18 cellular contexts compared by ENCODE assay signal in the genomic region with DNA sequence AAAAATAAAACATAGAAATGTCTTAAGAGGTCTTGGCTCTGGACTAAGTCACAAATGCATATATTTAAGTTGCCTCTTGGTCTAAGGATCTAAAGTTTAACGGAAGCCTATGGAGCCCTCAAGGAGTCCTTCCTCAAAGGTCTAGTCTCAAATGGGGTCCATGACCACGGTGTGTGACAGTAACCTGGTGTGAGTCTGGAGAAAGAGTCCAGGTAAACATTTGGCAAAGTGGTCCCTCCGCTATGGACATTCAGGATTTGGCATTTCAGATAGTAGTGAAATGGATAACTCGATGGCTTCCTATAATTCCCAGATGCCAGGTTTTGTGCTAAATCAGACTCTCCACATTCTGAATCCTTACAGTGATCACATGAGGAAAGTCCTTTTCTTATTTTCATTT. TPM values are rescaled to one million over a fixed set of nuclear protein-coding genes. Genes with fewer than 3 reads are reported as not detected.
DNase-seq lines count a peak whose midpoint lies in the region; ATAC-seq, FAIRE-seq and TF ChIP-seq lines count a peak whose summit lies in the region.
"Had no signal": no experiment of that assay in that cellular context is flagged by ENCODE, and none has a peak within 500 bp of the region (broad histone marks: within the 10 kb centered on the region; RNA-seq: fewer than 3 reads in every experiment).

No MANE protein-coding gene starts in this region.

- TF ChIP-seq CTCF in OCI-LY1 (IDR thresholded peaks at IDR 0.05; ENCODE audit: low read length) (no peak), sigmoid colon (IDR thresholded peaks at IDR 0.05) (no peak)

- peak overlapping the region; percentile 83 for H3K4me3 Mint-ChIP-seq in activated naive CD4-positive, alpha-beta T cell treated with anti-CD3 and anti-CD28 coated beads, Interleukin-2, amount 50 U/mL, for 24 hours
- H3K4me3 Mint-ChIP-seq in activated naive CD8-positive, alpha-beta T cell treated with anti-CD3 and anti-CD28 coated beads for 36 hours = peak overlapping the region; percentile 81
- H3K4me3 Mint-ChIP-seq in stimulated activated memory B cell treated with anti-CD40 and anti-IgM and Interleukin-4, amounts not matched to agents 10 μg/mL and 1 μg/mL and 100 μg/mL, for 72 hours = no peak overlapping the region

- no peak for FAIRE-seq in HTR-8/SVneo (lab: Jason Lieb, UNC)

- H3K36me3 ChIP-seq in OCI-LY1 (ENCODE audit: insufficient read depth, low read length) (peaks cover 94% of the 10 kb centered on the region), sigmoid colon (no peaks in the 10 kb centered on the region)

- H3K79me2 ChIP-seq in OCI-LY1 (ENCODE audit: insufficient read depth, low read length) = peaks cover 49% of the 10 kb centered on the region

- H3F3A ChIP-seq in OCI-LY1 (ENCODE audit: insufficient read depth, low read length) = peaks cover 36% of the 10 kb centered on the region

- peak overlapping the region; percentile 26; the same call in 1 of the 2 replicates for H3K4me2 ChIP-seq in OCI-LY1 (ENCODE audit: low read length)

- peaks cover 94% of the 10 kb centered on the region for H3K4me1 Mint-ChIP-seq in activated naive CD4-positive, alpha-beta T cell treated with anti-CD3 and anti-CD28 coated beads, Interleukin-2, amount 50 U/mL, for 24 hours
- peaks cover 88% of the 10 kb centered on the region for H3K4me1 Mint-ChIP-seq in activated naive CD8-positive, alpha-beta T cell treated with anti-CD3 and anti-CD28 coated beads for 36 hours
- H3K4me1 Mint-ChIP-seq in stimulated activated memory B cell treated with anti-CD40 and anti-IgM and Interleukin-4, amounts not matched to agents 10 μg/mL and 1 μg/mL and 100 μg/mL, for 72 hours = peaks cover 79% of the 10 kb centered on the region

- H3K4me3 ChIP-seq in OCI-LY1 (ENCODE audit: low read depth, low read length, poor library complexity, severe bottlenecking) (no peak overlapping the region), sigmoid colon (no peak overlapping the region)
- H3K4me3 ChIP-seq: coronary artery, GM23248, heart right ventricle had no signal

- H3K9me3 Mint-ChIP-seq in activated naive CD4-positive, alpha-beta T cell treated with anti-CD3 and anti-CD28 coated beads, Interleukin-2, amount 50 U/mL, for 24 hours = peaks cover 5% of the 10 kb centered on the region
- H3K9me3 Mint-ChIP-seq in activated naive CD8-positive, alpha-beta T cell treated with anti-CD3 and anti-CD28 coated beads for 36 hours = no peaks in the 10 kb centered on the region
- H3K9me3 Mint-ChIP-seq in stimulated activated memory B cell treated with anti-CD40 and anti-IgM and Interleukin-4, amounts not matched to agents 10 μg/mL and 1 μg/mL and 100 μg/mL, for 72 hours = no peaks in the 10 kb centered on the region

- no peak overlapping the region for H2AFZ ChIP-seq in OCI-LY1 (ENCODE audit: low read length)
- H2AFZ ChIP-seq: GM23248 had no signal

- no peak for ATAC-seq in stimulated activated memory B cell treated with anti-CD40 and anti-IgM and Interleukin-4, amounts not matched to agents 10 μg/mL and 1 μg/mL and 100 μg/mL, for 72 hours
- ATAC-seq: heart right ventricle had no signal

- intact Hi-C loops in sigmoid colon (cut with DNase I) = no loop called here

- H3K27me3 ChIP-seq in OCI-LY1 (ENCODE audit: insufficient read depth, low read length) = no peaks in the 10 kb centered on the region
- no peaks in the 10 kb centered on the region for H3K27me3 ChIP-seq in sigmoid colon

- peaks cover 50% of the 10 kb centered on the region for H3K36me3 Mint-ChIP-seq in activated naive CD4-positive, alpha-beta T cell treated with anti-CD3 and anti-CD28 coated beads, Interleukin-2, amount 50 U/mL, for 24 hours
- peaks cover 85% of the 10 kb centered on the region for H3K36me3 Mint-ChIP-seq in activated naive CD8-positive, alpha-beta T cell treated with anti-CD3 and anti-CD28 coated beads for 36 hours
- peaks cover 56% of the 10 kb centered on the region for H3K36me3 Mint-ChIP-seq in stimulated activated memory B cell treated with anti-CD40 and anti-IgM and Interleukin-4, amounts not matched to agents 10 μg/mL and 1 μg/mL and 100 μg/mL, for 72 hours

- TF ChIP-seq EP300 in sigmoid colon (IDR thresholded peaks at IDR 0.05) = no peak

- H3K9me2 ChIP-seq in OCI-LY1 (ENCODE audit: low read depth, low read length) = no peaks in the 10 kb centered on the region

- peak overlapping the region; percentile 88 for H3K27ac Mint-ChIP-seq in activated naive CD4-positive, alpha-beta T cell treated with anti-CD3 and anti-CD28 coated beads, Interleukin-2, amount 50 U/mL, for 24 hours
- H3K27ac Mint-ChIP-seq in activated naive CD8-positive, alpha-beta T cell treated with anti-CD3 and anti-CD28 coated beads for 36 hours = peak overlapping the region; percentile 93
- H3K27ac Mint-ChIP-seq in stimulated activated memory B cell treated with anti-CD40 and anti-IgM and Interleukin-4, amounts not matched to agents 10 μg/mL and 1 μg/mL and 100 μg/mL, for 72 hours = peak overlapping the region; percentile 82

- DNase-seq in activated naive CD4-positive, alpha-beta T cell (lab: John Stamatoyannopoulos, UW) = no peak
- DNase-seq in activated naive CD8-positive, alpha-beta T cell treated with anti-CD3 and anti-CD28 coated beads for 36 hours = no peak
- DNase-seq in sigmoid colon = no peak
- DNase-seq in islet precursor cell = no peak
- no peak for DNase-seq in HTR-8/SVneo (ENCODE audit: insufficient read length, low spot score)
- DNase-seq: activated CD4-positive, alpha-beta T cell treated with anti-CD3 and anti-CD28 coated beads, Interleukin-2, amount 50 U/mL, for 48 hours; Caco-2; GM23248; heart right ventricle; NCI-H1105 treated with DMSO at 0.1 percent for 48 hours; NCI-H2107; NCI-H524 treated with DMSO at 0.1 percent for 48 hours; trophoblast cell had no signal

- H3K27ac ChIP-seq in OCI-LY1 (ENCODE audit: low read depth, low read length, poor library complexity, severe bottlenecking) = peak overlapping the region; percentile 88
- no peak overlapping the region for H3K27ac ChIP-seq in sigmoid colon
- H3K27ac ChIP-seq: coronary artery, GM23248 had no signal

- H3K4me1 ChIP-seq in OCI-LY1 (ENCODE audit: insufficient read depth, low read length, severe bottlenecking) = peaks cover 96% of the 10 kb centered on the region
- H3K4me1 ChIP-seq in sigmoid colon = no peaks in the 10 kb centered on the region
- H3K4me1 ChIP-seq: Caco-2 had no signal

- no peaks in the 10 kb centered on the region for H3K9me3 ChIP-seq in OCI-LY1 (ENCODE audit: low read length)
- H3K9me3 ChIP-seq in sigmoid colon = no peaks in the 10 kb centered on the region
- H3K9me3 ChIP-seq: Caco-2, heart right ventricle had no signal

- no peak overlapping the region for H3K9ac ChIP-seq in OCI-LY1 (ENCODE audit: low read length)
- H3K9ac ChIP-seq: GM23248 had no signal

- H3K27me3 Mint-ChIP-seq in activated naive CD4-positive, alpha-beta T cell treated with anti-CD3 and anti-CD28 coated beads, Interleukin-2, amount 50 U/mL, for 24 hours = no peaks in the 10 kb centered on the region
- no peaks in the 10 kb centered on the region for H3K27me3 Mint-ChIP-seq in activated naive CD8-positive, alpha-beta T cell treated with anti-CD3 and anti-CD28 coated beads for 36 hours
- H3K27me3 Mint-ChIP-seq in stimulated activated memory B cell treated with anti-CD40 and anti-IgM and Interleukin-4, amounts not matched to agents 10 μg/mL and 1 μg/mL and 100 μg/mL, for 72 hours = no peaks in the 10 kb centered on the region

- no peaks in the 10 kb centered on the region for H4K20me1 ChIP-seq in OCI-LY1 (ENCODE audit: insufficient read depth, low read length)

- WGBS in sigmoid colon, 2 donors = 73% methylated on average over 4 of the region's 4 CpGs

- no peak for TF ChIP-seq POLR2A in sigmoid colon (IDR thresholded peaks at IDR 0.05)

RNA-seq across cellular contexts. Expression of gene RHOH, which starts 44.2 kb away (rescaled TPM):
- total RNA-seq in activated naive CD8-positive, alpha-beta T cell treated with anti-CD3 and anti-CD28 coated beads for 36 hours = 100 to 1,000 TPM; 112 to 114 TPM
- 1 to 10 TPM in 2 of 4 donors, under 1 TPM in 2; 0.49 to 1.4 (median 1.0) TPM for total RNA-seq in sigmoid colon
- 10 to 100 TPM in 1 of 3 donors, 1 to 10 TPM in 2; 2.5 to 38.8 (median 4.2) TPM for polyA plus RNA-seq in sigmoid colon
- total RNA-seq: Caco-2, GM23248, HT-29 had no signal
- polyA plus RNA-seq: GM23248 had no signal

Comparison
In these comparisons a context has a peak if more than half of its experiments do, and no peak if none do; other contexts are left out.
1. RNA of gene RHOH, which starts 44.2 kb away (total RNA-seq): 112 to 114 TPM in activated naive CD8-positive, alpha-beta T cell treated with anti-CD3 and anti-CD28 coated beads for 36 hours; 0.49 to 1.4 TPM in sigmoid colon; every median in the first group is over 10 times any median in the second.
2. Peak in every context shown above with its lines, with median percentiles within 50 percentile points of each other: H3K27ac Mint-ChIP-seq.